Comparison of ENCODE assay signal across 11 cellular contexts in the genomic region with DNA sequence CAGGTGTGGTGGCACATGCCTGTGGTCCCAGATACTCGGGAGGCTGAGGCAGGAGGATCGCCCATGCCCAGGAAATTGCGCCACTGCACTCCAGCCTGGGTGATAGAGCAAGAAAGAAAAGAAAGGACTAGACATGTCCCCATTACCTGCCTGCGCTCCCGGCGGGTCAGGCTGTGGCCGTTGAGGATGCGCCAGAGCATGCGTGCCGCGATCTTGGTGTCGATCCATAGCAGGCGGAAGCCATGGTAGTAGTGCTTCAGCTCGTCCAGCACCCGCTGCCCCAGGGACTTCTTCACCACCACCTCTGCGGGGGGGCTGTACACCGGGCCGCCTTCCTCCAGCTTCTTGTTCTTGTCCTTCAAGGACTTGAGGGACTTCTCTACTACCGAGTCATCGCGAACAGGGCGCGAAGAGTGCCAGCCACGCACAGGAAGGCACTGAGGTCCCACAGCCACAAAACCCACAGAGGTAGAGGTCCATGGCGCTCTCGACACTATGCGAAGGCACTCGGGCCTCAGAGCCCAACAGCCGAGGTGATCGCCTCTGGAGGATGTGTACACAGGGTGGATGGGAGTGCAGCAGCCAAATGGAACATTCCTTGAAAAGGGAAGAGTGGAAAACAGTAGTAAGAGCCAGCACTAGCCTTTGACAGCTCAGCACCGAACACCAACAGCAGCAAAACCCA. TPM values are rescaled to one million over a fixed set of nuclear protein-coding genes. Genes with fewer than 3 reads are reported as not detected.
"Had no signal": no experiment of that assay in that cellular context is flagged by ENCODE, and none has a peak within 500 bp of the region (broad histone marks: within the 10 kb centered on the region; RNA-seq: fewer than 3 reads in every experiment).

No MANE protein-coding gene starts in this region.

- H3K9me3 Mint-ChIP-seq: activated CD4-positive, alpha-beta T cell treated with anti-CD3 and anti-CD28 coated beads, Interleukin-2, amount 10 ng/mL, durations not matched to agents 7 days and 5 days; naive thymus-derived CD8-positive, alpha-beta T cell; stimulated activated naive B cell treated with anti-CD40 and anti-IgM and Interleukin-4, amounts not matched to agents 10 μg/mL and 1 μg/mL and 100 μg/mL, for 72 hours had no signal

- H3K27me3 Mint-ChIP-seq: activated CD4-positive, alpha-beta T cell treated with anti-CD3 and anti-CD28 coated beads, Interleukin-2, amount 10 ng/mL, durations not matched to agents 7 days and 5 days; naive thymus-derived CD8-positive, alpha-beta T cell; stimulated activated naive B cell treated with anti-CD40 and anti-IgM and Interleukin-4, amounts not matched to agents 10 μg/mL and 1 μg/mL and 100 μg/mL, for 72 hours had no signal

- ATAC-seq: left colon; mucosa of descending colon; naive thymus-derived CD8-positive, alpha-beta T cell; stimulated activated naive B cell treated with anti-CD40 and anti-IgM and Interleukin-4, amounts not matched to agents 10 μg/mL and 1 μg/mL and 100 μg/mL, for 72 hours had no signal

- H3K4me3 Mint-ChIP-seq: activated CD4-positive, alpha-beta T cell treated with anti-CD3 and anti-CD28 coated beads, Interleukin-2, amount 10 ng/mL, durations not matched to agents 7 days and 5 days; naive thymus-derived CD8-positive, alpha-beta T cell; stimulated activated naive B cell treated with anti-CD40 and anti-IgM and Interleukin-4, amounts not matched to agents 10 μg/mL and 1 μg/mL and 100 μg/mL, for 72 hours had no signal

- H3K4me3 ChIP-seq: mucosa of descending colon, transverse colon had no signal

- DNase-seq: activated CD4-positive, alpha-beta T cell treated with anti-CD3 and anti-CD28 coated beads, Interleukin-2, amount 10 ng/mL, durations not matched to agents 7 days and 5 days; activated effector memory CD4-positive, alpha-beta T cell treated with Interleukin-2 at 50 U/mL for 16 hours; activated naive CD4-positive, alpha-beta T cell treated with anti-CD3 and anti-CD28 coated beads, Interleukin-2, amount 50 U/mL, for 16 hours; activated T-cell treated with anti-CD3 and anti-CD28 coated beads, Interleukin-2, amount 50 U/mL, for 1 hour; left colon; mammary epithelial cell; mucosa of descending colon; naive thymus-derived CD8-positive, alpha-beta T cell; stimulated activated CD4-positive, alpha-beta T cell treated with anti-CD3 and anti-CD28 coated beads, Interleukin-2, amount 100 ng/mL, for 48 hours; stimulated activated naive B cell treated with anti-CD40 and anti-IgM and Interleukin-4, amounts not matched to agents 10 μg/mL and 1 μg/mL and 100 μg/mL, for 72 hours; transverse colon had no signal

- H3K27me3 ChIP-seq: transverse colon had no signal

- H3K27ac ChIP-seq: transverse colon had no signal

- H3K27ac Mint-ChIP-seq: stimulated activated naive B cell treated with anti-CD40 and anti-IgM and Interleukin-4, amounts not matched to agents 10 μg/mL and 1 μg/mL and 100 μg/mL, for 72 hours had no signal

- H3K9me3 ChIP-seq: mucosa of descending colon, transverse colon had no signal

RNA-seq across cellular contexts. Expression of a gene that starts 48.2 kb away (rescaled TPM):
- total RNA-seq: naive thymus-derived CD8-positive, alpha-beta T cell had no signal
